31 cellular contexts compared by ENCODE assay signal in the genomic region with DNA sequence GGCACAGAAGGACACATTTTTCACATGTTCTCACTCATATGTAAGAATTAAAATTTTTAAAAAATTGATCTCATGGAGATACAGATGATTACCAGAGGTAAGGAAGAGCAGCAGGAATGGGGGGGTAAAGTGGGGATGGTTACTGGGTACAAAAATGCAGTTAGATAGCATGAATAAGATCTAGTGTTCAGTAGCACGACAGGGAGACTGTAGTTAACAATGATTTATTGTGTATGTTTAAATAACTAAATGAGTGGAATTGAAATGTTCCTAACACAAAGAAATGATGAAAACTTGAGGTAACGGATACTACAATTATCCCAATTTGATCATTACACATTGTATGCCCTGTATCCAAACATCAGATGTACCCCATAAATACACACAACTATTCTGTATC. TPM values are rescaled to one million over a fixed set of nuclear protein-coding genes. Genes with fewer than 3 reads are reported as not detected.
DNase-seq lines count a peak whose midpoint lies in the region; ATAC-seq and TF ChIP-seq lines count a peak whose summit lies in the region.
"Had no signal": no experiment of that assay in that cellular context is flagged by ENCODE, and none has a peak within 500 bp of the region (broad histone marks: within the 10 kb centered on the region; RNA-seq: fewer than 3 reads in every experiment).

No MANE protein-coding gene starts in this region.

- H3K27ac ChIP-seq in ACC112 (ENCODE audit: low read depth, low read length): peak overlapping the region; percentile 99
- peak overlapping the region; percentile 78 for H3K27ac ChIP-seq in osteoblast (ENCODE audit: low read depth, low read length)
- H3K27ac ChIP-seq in GM23338 (ENCODE audit: low read depth): no peak overlapping the region
- H3K27ac ChIP-seq: prostate gland, testis had no signal

- H2AFZ ChIP-seq in ACC112 (ENCODE audit: low read length, unreplicated experiment) (no peak overlapping the region), osteoblast (ENCODE audit: low read length) (no peak overlapping the region), GM23338 (no peak overlapping the region)
- H2AFZ ChIP-seq: PC-9 had no signal

- DNase-seq in NCI-H69 (lab: John Stamatoyannopoulos, UW) (peak; percentile 22), osteoblast (ENCODE audit: insufficient read length, low spot score, missing footprints) (no peak), GM23338 (ENCODE audit: low spot score) (no peak)
- DNase-seq: activated naive CD4-positive, alpha-beta T cell treated with Interleukin-2 at 50 U/mL for 16 hours; DMS53; effector CD4-positive, alpha-beta T cell; hypothalamus; immature natural killer cell; Kasumi-1; mesendoderm; MV-4-11; NCI-H146; NCI-H2107; NK-92 treated with Interleukin-12 subunit alpha and Interleukin-12 subunit beta, amount 100 ng/mL, for 24 hours; PC-9; SHP77; stimulated activated naive CD4-positive, alpha-beta T cell had no signal

- H3K9me3 Mint-ChIP-seq in dendritic cell treated with granulocyte-macrophage colony-stimulating factor and Interleukin-4, amounts not matched to agents 40 ng/mL and 50 ng/mL, for 4 days: no peaks in the 10 kb centered on the region
- H3K9me3 Mint-ChIP-seq in GM23338: no peaks in the 10 kb centered on the region
- H3K9me3 Mint-ChIP-seq: immature natural killer cell, WTC11 had no signal

- peaks cover 17% of the 10 kb centered on the region; the same call in 1 of the 2 replicates for H3K9me2 ChIP-seq in GM23338 (ENCODE audit: insufficient read depth)

- peaks cover 91% of the 10 kb centered on the region for H3K4me1 Mint-ChIP-seq in dendritic cell treated with granulocyte-macrophage colony-stimulating factor and Interleukin-4, amounts not matched to agents 40 ng/mL and 50 ng/mL, for 4 days (ENCODE audit: low read depth)
- no peaks in the 10 kb centered on the region for H3K4me1 Mint-ChIP-seq in GM23338
- H3K4me1 Mint-ChIP-seq: immature natural killer cell, WTC11 had no signal

- H3K4me3 ChIP-seq in ACC112 (ENCODE audit: low read depth, low read length): no peak overlapping the region
- no peak overlapping the region for H3K4me3 ChIP-seq in osteoblast (ENCODE audit: insufficient read depth, low read length)
- no peak overlapping the region for H3K4me3 ChIP-seq in GM23338
- H3K4me3 ChIP-seq: adrenal gland, PC-9, prostate gland, testis had no signal

- H3K9me3 ChIP-seq in osteoblast (ENCODE audit: low read depth, low read length): no peaks in the 10 kb centered on the region
- H3K9me3 ChIP-seq: adrenal gland, prostate gland, testis had no signal

- peak overlapping the region; percentile 83 for H3K27ac Mint-ChIP-seq in dendritic cell treated with granulocyte-macrophage colony-stimulating factor and Interleukin-4, amounts not matched to agents 40 ng/mL and 50 ng/mL, for 4 days
- no peak overlapping the region for H3K27ac Mint-ChIP-seq in GM23338
- H3K27ac Mint-ChIP-seq: immature natural killer cell, WTC11 had no signal

- no peak for ATAC-seq in GM18870 (IDR thresholded peaks at IDR 0.05; ENCODE audit: unreplicated experiment)
- ATAC-seq in GM21737 (IDR thresholded peaks at IDR 0.05; ENCODE audit: unreplicated experiment): no peak
- ATAC-seq in HG03521 (IDR thresholded peaks at IDR 0.05; ENCODE audit: unreplicated experiment): no peak
- no peak for ATAC-seq in GM23338
- ATAC-seq: HepG2, WTC11 had no signal

- peaks cover 80% of the 10 kb centered on the region for H3K4me1 ChIP-seq in ACC112 (ENCODE audit: control insufficient read depth, insufficient read depth, low read length, unreplicated experiment)
- H3K4me1 ChIP-seq in osteoblast (ENCODE audit: insufficient read depth, low read length): peaks cover 72% of the 10 kb centered on the region
- H3K4me1 ChIP-seq in GM23338 (ENCODE audit: insufficient read depth): no peaks in the 10 kb centered on the region
- H3K4me1 ChIP-seq: prostate gland, testis had no signal

- H3F3A ChIP-seq in GM23338 (replicated peaks; ENCODE audit: low read depth): no peaks in the 10 kb centered on the region

- no peaks in the 10 kb centered on the region for H3K36me3 ChIP-seq in ACC112 (ENCODE audit: insufficient read depth, low read length)
- H3K36me3 ChIP-seq in osteoblast (ENCODE audit: insufficient read depth, low read length): no peaks in the 10 kb centered on the region
- H3K36me3 ChIP-seq in GM23338 (ENCODE audit: insufficient read depth): no peaks in the 10 kb centered on the region
- H3K36me3 ChIP-seq: adrenal gland, prostate gland had no signal

- H3K4me2 ChIP-seq in osteoblast (ENCODE audit: insufficient read depth, low read length): peak overlapping the region; percentile 44
- H3K4me2 ChIP-seq in GM23338: no peak overlapping the region
- H3K4me2 ChIP-seq: PC-9 had no signal

- no peak for TF ChIP-seq CTCF in osteoblast (IDR thresholded peaks at IDR 0.05; ENCODE audit: extremely low read depth, low read depth, low read length)
- TF ChIP-seq CTCF in GM23338 (conservative IDR thresholded peaks at IDR 0.05; ENCODE audit: low read depth in 2 of 2): no peak

- no peaks in the 10 kb centered on the region for H3K27me3 ChIP-seq in ACC112 (ENCODE audit: insufficient read depth, low read length)
- H3K27me3 ChIP-seq in osteoblast (ENCODE audit: insufficient read depth, low read length): no peaks in the 10 kb centered on the region
- H3K27me3 ChIP-seq in GM23338 (ENCODE audit: insufficient read depth): no peaks in the 10 kb centered on the region
- H3K27me3 ChIP-seq: adrenal gland, testis had no signal

- H3K79me2 ChIP-seq in ACC112 (ENCODE audit: control insufficient read depth, insufficient read depth, low read length, unreplicated experiment) (no peaks in the 10 kb centered on the region), osteoblast (ENCODE audit: insufficient read depth, low read length) (no peaks in the 10 kb centered on the region), GM23338 (replicated peaks; ENCODE audit: insufficient read depth) (no peaks in the 10 kb centered on the region)

- intact Hi-C loops in dendritic cell treated with granulocyte-macrophage colony-stimulating factor and Interleukin-4, amounts not matched to agents 40 ng/mL and 50 ng/mL, for 4 days (cut with micrococcal nuclease): no loop called here

- H3K36me3 Mint-ChIP-seq in dendritic cell treated with granulocyte-macrophage colony-stimulating factor and Interleukin-4, amounts not matched to agents 40 ng/mL and 50 ng/mL, for 4 days (ENCODE audit: low read depth): no peaks in the 10 kb centered on the region
- H3K36me3 Mint-ChIP-seq in GM23338 (ENCODE audit: low read depth): no peaks in the 10 kb centered on the region
- H3K36me3 Mint-ChIP-seq: immature natural killer cell, WTC11 had no signal

- H4K20me1 ChIP-seq in osteoblast (ENCODE audit: insufficient read depth, low read length): no peaks in the 10 kb centered on the region
- no peaks in the 10 kb centered on the region for H4K20me1 ChIP-seq in GM23338 (replicated peaks; ENCODE audit: insufficient read depth)

- H3K4me3 Mint-ChIP-seq in dendritic cell treated with granulocyte-macrophage colony-stimulating factor and Interleukin-4, amounts not matched to agents 40 ng/mL and 50 ng/mL, for 4 days: no peak overlapping the region
- H3K4me3 Mint-ChIP-seq in GM23338: no peak overlapping the region
- H3K4me3 Mint-ChIP-seq: immature natural killer cell, WTC11 had no signal

- H3K27me3 Mint-ChIP-seq in dendritic cell treated with granulocyte-macrophage colony-stimulating factor and Interleukin-4, amounts not matched to agents 40 ng/mL and 50 ng/mL, for 4 days: no peaks in the 10 kb centered on the region
- peaks cover under 1% of the 10 kb centered on the region for H3K27me3 Mint-ChIP-seq in GM23338 (ENCODE audit: insufficient read depth, low read depth, poor library complexity)

TF ChIP-seq in GM23338, 12 proteins besides CTCF, POLR2A, EP300 and RAD21 (continues in another document):
- TF ChIP-seq JUNB (IDR thresholded peaks at IDR 0.05; ENCODE audit: unreplicated experiment) (no peak), EZH2phosphoT487 (IDR thresholded peaks at IDR 0.05; ENCODE audit: unreplicated experiment) (no peak), ZNF331 (CRISPR knock-in tag; IDR thresholded peaks at IDR 0.05; ENCODE audit: low read depth) (no peak), NANOG (IDR thresholded peaks at IDR 0.05; ENCODE audit: borderline replicate concordance) (no peak), EZH2 (IDR thresholded peaks at IDR 0.05; ENCODE audit: low read depth, unreplicated experiment) (no peak)

RNA-seq across cellular contexts. Expression of gene TGFBI, which starts 15.2 kb away (rescaled TPM):
- 1,700 and 2,120 TPM in 2 replicates for total RNA-seq in osteoblast
- total RNA-seq in GM23338 (2014; rRNA removed; shearing (Covaris generic)): 8.2 and 8.9 TPM in 2 replicates
- 8.0 and 9.4 TPM in 2 replicates for polyA plus RNA-seq in GM23338 (2016; fragmentation: Nextera tagmentation; extraction: Ambion mirVana)
- total RNA-seq: G401 had no signal

RNA-seq across cellular contexts. Expression of gene LECT2, which starts 58.8 kb away (rescaled TPM):
- total RNA-seq in osteoblast: not detected in 2 replicates
- not detected in 2 replicates for total RNA-seq in GM23338 (2014; rRNA removed; shearing (Covaris generic))
- 0.43 and 0.45 TPM in 2 replicates for polyA plus RNA-seq in GM23338 (2016; fragmentation: Nextera tagmentation; extraction: Ambion mirVana)
- total RNA-seq: A673, adrenal gland, epithelial cell of proximal tubule, G401, HepG2, PC-9, prostate gland, WTC11 had no signal
- polyA plus RNA-seq: adrenal gland, BJ, HepG2, immature natural killer cell had no signal

Comparison
In these comparisons a context has a peak if more than half of its experiments do, and no peak if none do; other contexts are left out.
1. RNA of gene TGFBI, which starts 15.2 kb away (total RNA-seq): 1,700 to 2,120 TPM in osteoblast; 8.2 to 8.9 TPM in GM23338; every median in the first group is over 100 times any median in the second.